Comparison of ENCODE assay signal across 22 cellular contexts in the genomic region with DNA sequence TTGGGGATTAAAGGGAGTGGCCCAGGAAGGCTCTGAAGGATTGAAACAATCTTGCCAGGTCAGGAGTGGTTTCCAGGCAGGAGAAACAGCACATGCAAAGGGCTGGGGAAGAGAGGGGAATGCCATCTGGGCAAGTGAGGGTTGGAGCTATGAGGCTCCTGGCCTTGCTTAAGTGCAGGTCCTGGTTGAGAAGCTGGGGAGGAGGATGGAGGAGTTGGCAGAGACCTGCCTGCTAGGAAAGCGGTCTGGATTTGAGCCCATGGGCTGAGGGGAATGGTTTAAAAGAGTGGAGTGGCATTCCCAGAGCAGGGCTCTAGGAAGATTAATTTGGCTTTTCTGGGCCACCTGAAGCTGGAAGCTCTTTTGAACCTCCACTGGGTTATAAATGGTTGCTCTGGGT. TPM values are rescaled to one million over a fixed set of nuclear protein-coding genes. Genes with fewer than 3 reads are reported as not detected.
DNase-seq lines count a peak whose midpoint lies in the region; ATAC-seq and TF ChIP-seq lines count a peak whose summit lies in the region.
"Had no signal": no experiment of that assay in that cellular context is flagged by ENCODE, and none has a peak within 500 bp of the region (broad histone marks: within the 10 kb centered on the region; RNA-seq: fewer than 3 reads in every experiment).

No MANE protein-coding gene starts in this region.

- H3K4me3 ChIP-seq in neuronal stem cell (ENCODE audit: low read length in 2 of 2): no peak overlapping the region
- no peak overlapping the region for H3K4me3 ChIP-seq in psoas muscle
- no peak overlapping the region for H3K4me3 ChIP-seq in testis
- H3K4me3 ChIP-seq: BLaER1 treated with 17β-estradiol and CSF1 and Interleukin-3, amounts not matched to agents 10 nM and 100 nM; GM23338 had no signal

- no peak overlapping the region for H4K8ac ChIP-seq in neuronal stem cell (ENCODE audit: low read depth, low read length)

- TF ChIP-seq POLR2A in testis (IDR thresholded peaks at IDR 0.05): no peak

- H3K4me1 ChIP-seq in neuronal stem cell (ENCODE audit: control insufficient read depth in 2 of 2, insufficient read depth in 1 of 2, low read depth in 1 of 2, low read length in 2 of 2) (peaks cover 0 to 7% of the 10 kb centered on the region in 2 donors), psoas muscle (no peaks in the 10 kb centered on the region), testis (no peaks in the 10 kb centered on the region)
- H3K4me1 ChIP-seq: BE2C had no signal

- H3K23ac ChIP-seq in neuronal stem cell (ENCODE audit: low read depth, low read length, poor library complexity): no peak overlapping the region

- H3K9ac ChIP-seq in neuronal stem cell (ENCODE audit: low read depth, low read length, poor library complexity): no peak overlapping the region
- H3K9ac ChIP-seq: BLaER1 treated with 17β-estradiol and CSF1 and Interleukin-3, amounts not matched to agents 10 nM and 100 nM had no signal

- DNase-seq in NCI-H82 (lab: John Stamatoyannopoulos, UW): peak; percentile 35
- no peak for DNase-seq in NCI-H82 treated with DMSO at 0.1 percent for 48 hours (lab: John Stamatoyannopoulos, UW; ENCODE audit: unreplicated experiment)
- DNase-seq in cerebellum (ENCODE audit: low spot score): peak; percentile 58
- no peak for DNase-seq in neuronal stem cell (ENCODE audit: low spot score)
- DNase-seq in NCI-H748 (lab: John Stamatoyannopoulos, UW; ENCODE audit: unreplicated experiment): no peak
- DNase-seq in psoas muscle: no peak
- no peak for DNase-seq in testis
- DNase-seq: BE2C; CD4-positive, alpha-beta T cell; CD8-positive, alpha-beta memory T cell; DMS 273 treated with DMSO at 0.1 percent for 48 hours; DMS79; EL; GF-D8; H9 had no signal

- H2BK12ac ChIP-seq in neuronal stem cell (ENCODE audit: low read length): no peak overlapping the region

- H3K27me3 ChIP-seq in neuronal stem cell (ENCODE audit: control insufficient read depth in 3 of 3, insufficient read depth in 3 of 3, low read depth in 1 of 3, low read length in 3 of 3) (peaks cover 0 to 32% (median 5%) of the 10 kb centered on the region in 3 experiments), psoas muscle (ENCODE audit: insufficient read depth in 3 of 3, low read length in 2 of 3) (peaks cover 0 to 57% (median 24%) of the 10 kb centered on the region in 3 donors), testis (no peaks in the 10 kb centered on the region)
- H3K27me3 ChIP-seq: BE2C had no signal

- no peak overlapping the region for H2AK5ac ChIP-seq in neuronal stem cell (ENCODE audit: low read depth, low read length)

- ATAC-seq in psoas muscle: no peak
- ATAC-seq: GM23338, HCT116 had no signal

- no peaks in the 10 kb centered on the region for H3K9me3 ChIP-seq in neuronal stem cell (replicated peaks in 1 of 2; ENCODE audit: control insufficient read depth in 2 of 2, insufficient read depth in 1 of 2, low read depth in 1 of 2, low read length in 2 of 2)
- no peaks in the 10 kb centered on the region for H3K9me3 ChIP-seq in psoas muscle
- H3K9me3 ChIP-seq in testis: no peaks in the 10 kb centered on the region
- H3K9me3 ChIP-seq: BE2C; BLaER1 treated with 17β-estradiol and CSF1 and Interleukin-3, amounts not matched to agents 10 nM and 100 nM had no signal

- H3K4ac ChIP-seq in neuronal stem cell (ENCODE audit: low read length): no peak overlapping the region

- WGBS in neuronal stem cell (ENCODE audit: extremely low coverage in 2 of 2, insufficient read length in 2 of 2, insufficient replicate concordance in 1 of 2), 2 donors: no CpG with 5 or more reads among the region's 1 CpG
- 89 to 95% (median 93%) methylated on average over 1 of the region's 1 CpG for WGBS in psoas muscle, 3 donors
- WGBS in testis, 2 donors: 88 to 95% methylated on average over 1 of the region's 1 CpG

- no peak overlapping the region for H3K4me2 ChIP-seq in neuronal stem cell (ENCODE audit: insufficient read depth, low read length, poor library complexity, severe bottlenecking)
- H3K4me2 ChIP-seq: GM23338 had no signal

- no peak for TF ChIP-seq CTCF in psoas muscle (IDR thresholded peaks at IDR 0.05)
- no peak for TF ChIP-seq CTCF in testis (IDR thresholded peaks at IDR 0.05)

- intact Hi-C loops in psoas muscle (cut with DNase I): no loop called here
- intact Hi-C loops in testis (cut with DNase I; ENCODE audit: low total_unique reads): no loop called here

- no peak overlapping the region for H3K14ac ChIP-seq in neuronal stem cell (ENCODE audit: low read length)

- H2AFZ ChIP-seq in neuronal stem cell (ENCODE audit: low read length): no peak overlapping the region
- H2AFZ ChIP-seq: GM23338 had no signal

- no peak overlapping the region for H2BK5ac ChIP-seq in neuronal stem cell (ENCODE audit: low read length)

- H2BK15ac ChIP-seq in neuronal stem cell (ENCODE audit: low read length): no peak overlapping the region

- no peak overlapping the region for H4K91ac ChIP-seq in neuronal stem cell (ENCODE audit: low read depth, low read length, poor library complexity)

- peak overlapping the region; percentile 13 for H3K18ac ChIP-seq in neuronal stem cell (ENCODE audit: low read length)

- no peak overlapping the region for H3K27ac ChIP-seq in neuronal stem cell (replicated peaks; ENCODE audit: low read length)
- H3K27ac ChIP-seq in psoas muscle: no peak overlapping the region
- no peak overlapping the region for H3K27ac ChIP-seq in testis
- H3K27ac ChIP-seq: 22Rv1; BLaER1 treated with 17β-estradiol and CSF1 and Interleukin-3, amounts not matched to agents 10 nM and 100 nM had no signal

- no peak overlapping the region for H2BK120ac ChIP-seq in neuronal stem cell (ENCODE audit: low read depth, low read length)

- H3K36me3 ChIP-seq in neuronal stem cell (replicated peaks in 1 of 2; ENCODE audit: control insufficient read depth in 2 of 2, insufficient read depth in 2 of 2, low read length in 2 of 2) (no peaks in the 10 kb centered on the region), psoas muscle (ENCODE audit: insufficient read depth in 1 of 2, low read depth in 1 of 2) (no peaks in the 10 kb centered on the region), testis (ENCODE audit: low read depth, missing control alignments) (no peaks in the 10 kb centered on the region)
- H3K36me3 ChIP-seq: BE2C; BLaER1 treated with 17β-estradiol and CSF1 and Interleukin-3, amounts not matched to agents 10 nM and 100 nM had no signal

- H3K79me1 ChIP-seq in neuronal stem cell (ENCODE audit: low read depth, low read length): no peaks in the 10 kb centered on the region

RNA-seq across cellular contexts. Expression of a gene that starts 9.2 kb away (rescaled TPM):
- total RNA-seq in cerebellum: 17.3 TPM
- 5.2 TPM for polyA plus RNA-seq in neuronal stem cell (2013, experiment 1 of 2)
- 5.5 TPM for polyA plus RNA-seq in neuronal stem cell (2013, experiment 2 of 2)
- total RNA-seq in psoas muscle: under 1 TPM; 0.42 to 0.88 (median 0.62) TPM
- polyA plus RNA-seq in psoas muscle: under 1 TPM; 0.10 to 0.25 (median 0.17) TPM
- 1 to 10 TPM; 1.7 to 2.9 TPM for total RNA-seq in testis
- 4.2 TPM for polyA plus RNA-seq in testis (ENCODE audit: insufficient read depth, low read depth, low replicate concordance)
- total RNA-seq: CD4-positive, alpha-beta T cell; CD8-positive, alpha-beta memory T cell; H4 had no signal
- polyA plus RNA-seq: AG04450; CD14-positive monocyte; CD8-positive, alpha-beta memory T cell had no signal

Comparison
In these comparisons a context has a peak if more than half of its experiments do, and no peak if none do; other contexts are left out.
1. DNase-seq: peak in NCI-H82 (single experiment) and cerebellum (single experiment); none in NCI-H82 treated with DMSO at 0.1 percent for 48 hours (single experiment), neuronal stem cell (single experiment), NCI-H748 (single experiment), psoas muscle (0 of 2) and testis (single experiment).